In the genomic region with DNA sequence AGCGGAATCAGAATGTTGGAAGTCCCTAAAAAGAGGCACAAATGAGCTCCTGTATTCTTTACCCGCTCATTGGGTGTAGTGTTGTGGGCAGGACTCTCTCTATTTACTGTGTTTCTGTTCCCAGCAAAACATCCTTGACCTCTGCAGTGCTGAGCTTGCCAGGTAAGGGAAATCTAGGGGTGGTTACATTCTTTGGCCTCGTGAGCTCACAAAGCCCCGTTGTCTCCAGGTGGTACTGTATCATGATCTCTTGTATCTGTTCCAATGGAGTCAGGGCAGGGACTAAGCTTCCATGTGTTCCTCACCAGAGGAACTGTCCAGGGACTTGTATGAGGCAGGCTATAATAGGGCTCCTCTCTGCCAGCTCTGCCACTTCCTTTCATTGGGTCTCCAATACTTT, we compare ENCODE assay signal across 34 cellular contexts. TPM values are rescaled to one million over a fixed set of nuclear protein-coding genes. Genes with fewer than 3 reads are reported as not detected.
"Had no signal": no experiment of that assay in that cellular context is flagged by ENCODE, and none has a peak within 500 bp of the region (broad histone marks: within the 10 kb centered on the region; RNA-seq: fewer than 3 reads in every experiment).

No MANE protein-coding gene starts in this region.

- H3K9me3 ChIP-seq: adrenal gland had no signal

- H3K4me1 ChIP-seq: adrenal gland had no signal

- ATAC-seq: activated CD4-positive, alpha-beta T cell treated with anti-CD3 and anti-CD28 coated beads for 36 hours; activated CD4-positive, CD25-positive, alpha-beta regulatory T cell treated with anti-CD3 and anti-CD28 coated beads, Interleukin-2, amount 50 U/mL, for 24 hours; activated CD8-positive, alpha-beta memory T cell treated with anti-CD3 and anti-CD28 coated beads, Interleukin-2, amount 10 ng/mL, durations not matched to agents 7 days and 5 days; activated CD8-positive, alpha-beta T cell treated with anti-CD3 and anti-CD28 coated beads, Interleukin-2, amount 10 ng/mL, durations not matched to agents 7 days and 5 days; activated naive CD4-positive, alpha-beta T cell treated with anti-CD3 and anti-CD28 coated beads, Interleukin-2, amount 50 U/mL, for 72 hours had no signal

- H3K4me3 ChIP-seq: adrenal gland, cardiac muscle cell had no signal

- H3K27ac ChIP-seq: adrenal gland, cardiac muscle cell, VCaP had no signal

- DNase-seq: activated CD4-positive, alpha-beta memory T cell treated with anti-CD3 and anti-CD28 coated beads, Interleukin-2, amount 10 ng/mL, durations not matched to agents 7 days and 5 days; activated CD4-positive, alpha-beta T cell treated with anti-CD3 and anti-CD28 coated beads for 1 hour; activated CD4-positive, alpha-beta T cell treated with anti-CD3 and anti-CD28 coated beads for 36 hours; activated CD4-positive, alpha-beta T cell treated with anti-CD3 and anti-CD28 coated beads for 48 hours; activated CD4-positive, alpha-beta T cell treated with anti-CD3 and anti-CD28 coated beads, Interleukin-2, amount 10 ng/mL, durations not matched to agents 7 days and 5 days; activated CD4-positive, alpha-beta T cell treated with anti-CD3 and anti-CD28 coated beads, Interleukin-2, amount 50 U/mL, for 48 hours; activated CD4-positive, CD25-positive, alpha-beta regulatory T cell; activated CD8-positive, alpha-beta memory T cell treated with anti-CD3 and anti-CD28 coated beads for 24 hours; activated CD8-positive, alpha-beta memory T cell treated with anti-CD3 and anti-CD28 coated beads, Interleukin-2, amount 10 ng/mL, durations not matched to agents 7 days and 5 days; activated CD8-positive, alpha-beta memory T cell treated with anti-CD3 and anti-CD28 coated beads, Interleukin-2, amount 50 U/mL, for 48 hours; activated CD8-positive, alpha-beta T cell treated with anti-CD3 and anti-CD28 coated beads, Interleukin-2, amount 10 ng/mL, durations not matched to agents 7 days and 5 days; activated effector memory CD4-positive, alpha-beta T cell treated with anti-CD3 and anti-CD28 coated beads, Interleukin-2, amount 50 U/mL, for 16 hours; activated gamma-delta T cell treated with Interleukin-2 at 50 U/mL for 16 hours; activated naive CD4-positive, alpha-beta T cell; activated naive CD4-positive, alpha-beta T cell treated with anti-CD3 and anti-CD28 coated beads for 36 hours; activated naive CD4-positive, alpha-beta T cell treated with anti-CD3 and anti-CD28 coated beads, Interleukin-2, amount 50 U/mL, for 16 hours; activated naive CD8-positive, alpha-beta T cell treated with anti-CD3 and anti-CD28 coated beads for 36 hours; activated T-cell treated with anti-CD3 and anti-CD28 coated beads, Interleukin-2, amount 50 U/mL, for 24 hours; activated T-cell treated with anti-CD3 and anti-CD28 coated beads, Interleukin-2, amount 50 U/mL, for 48 hours; adrenal gland; amniotic stem cell; aorta; caudate nucleus; cerebellar nuclear complex; T-helper 2 cell; T-helper 9 cell had no signal

- H3K36me3 ChIP-seq: adrenal gland, cardiac muscle cell had no signal

RNA-seq across cellular contexts. Expression of a gene that starts 11.8 kb away (rescaled TPM):
- total RNA-seq: activated CD4-positive, alpha-beta memory T cell treated with anti-CD3 and anti-CD28 coated beads, Interleukin-2, amount 10 ng/mL, durations not matched to agents 7 days and 5 days; activated CD4-positive, alpha-beta T cell treated with anti-CD3 and anti-CD28 coated beads for 36 hours; activated CD4-positive, alpha-beta T cell treated with anti-CD3 and anti-CD28 coated beads, Interleukin-2, amount 10 ng/mL, durations not matched to agents 7 days and 5 days; activated CD8-positive, alpha-beta memory T cell treated with anti-CD3 and anti-CD28 coated beads, Interleukin-2, amount 10 ng/mL, durations not matched to agents 7 days and 5 days; activated CD8-positive, alpha-beta T cell treated with anti-CD3 and anti-CD28 coated beads, Interleukin-2, amount 10 ng/mL, durations not matched to agents 7 days and 5 days; activated naive CD4-positive, alpha-beta T cell treated with anti-CD3 and anti-CD28 coated beads for 36 hours; activated naive CD4-positive, alpha-beta T cell treated with anti-CD3 and anti-CD28 coated beads, Interleukin-2, amount 50 U/mL, for 72 hours; activated naive CD8-positive, alpha-beta T cell treated with anti-CD3 and anti-CD28 coated beads for 36 hours; activated T-helper 2 cell treated with anti-CD3 and anti-CD28 coated beads, Interferon-gamma antibody, Interleukin-2, Interleukin-4, amounts not matched to agents 10 μg/mL and 5 μg/mL and 100 μg/mL, durations not matched to agents 14 hours and 24 hours and 36 hours; adrenal gland; aorta; astrocyte; bronchial epithelial cell; cardiac muscle cell; chondrocyte had no signal

RNA-seq across cellular contexts. Expression of a gene that starts 23.6 kb away (rescaled TPM):
- total RNA-seq: activated CD4-positive, alpha-beta memory T cell treated with anti-CD3 and anti-CD28 coated beads, Interleukin-2, amount 10 ng/mL, durations not matched to agents 7 days and 5 days; activated CD4-positive, alpha-beta T cell treated with anti-CD3 and anti-CD28 coated beads for 36 hours; activated CD4-positive, alpha-beta T cell treated with anti-CD3 and anti-CD28 coated beads, Interleukin-2, amount 10 ng/mL, durations not matched to agents 7 days and 5 days; activated CD8-positive, alpha-beta memory T cell treated with anti-CD3 and anti-CD28 coated beads, Interleukin-2, amount 10 ng/mL, durations not matched to agents 7 days and 5 days; activated CD8-positive, alpha-beta T cell treated with anti-CD3 and anti-CD28 coated beads, Interleukin-2, amount 10 ng/mL, durations not matched to agents 7 days and 5 days; activated naive CD4-positive, alpha-beta T cell treated with anti-CD3 and anti-CD28 coated beads for 36 hours; activated naive CD4-positive, alpha-beta T cell treated with anti-CD3 and anti-CD28 coated beads, Interleukin-2, amount 50 U/mL, for 72 hours; activated naive CD8-positive, alpha-beta T cell treated with anti-CD3 and anti-CD28 coated beads for 36 hours; activated T-helper 2 cell treated with anti-CD3 and anti-CD28 coated beads, Interferon-gamma antibody, Interleukin-2, Interleukin-4, amounts not matched to agents 10 μg/mL and 5 μg/mL and 100 μg/mL, durations not matched to agents 14 hours and 24 hours and 36 hours; adrenal gland; aorta; astrocyte; bronchial epithelial cell; cardiac muscle cell; chondrocyte had no signal

RNA-seq across cellular contexts. Expression of a gene that starts 34.5 kb away (rescaled TPM):
- total RNA-seq: activated CD4-positive, alpha-beta memory T cell treated with anti-CD3 and anti-CD28 coated beads, Interleukin-2, amount 10 ng/mL, durations not matched to agents 7 days and 5 days; activated CD4-positive, alpha-beta T cell treated with anti-CD3 and anti-CD28 coated beads for 36 hours; activated CD4-positive, alpha-beta T cell treated with anti-CD3 and anti-CD28 coated beads, Interleukin-2, amount 10 ng/mL, durations not matched to agents 7 days and 5 days; activated CD8-positive, alpha-beta memory T cell treated with anti-CD3 and anti-CD28 coated beads, Interleukin-2, amount 10 ng/mL, durations not matched to agents 7 days and 5 days; activated CD8-positive, alpha-beta T cell treated with anti-CD3 and anti-CD28 coated beads, Interleukin-2, amount 10 ng/mL, durations not matched to agents 7 days and 5 days; activated naive CD4-positive, alpha-beta T cell treated with anti-CD3 and anti-CD28 coated beads for 36 hours; activated naive CD4-positive, alpha-beta T cell treated with anti-CD3 and anti-CD28 coated beads, Interleukin-2, amount 50 U/mL, for 72 hours; activated naive CD8-positive, alpha-beta T cell treated with anti-CD3 and anti-CD28 coated beads for 36 hours; activated T-helper 2 cell treated with anti-CD3 and anti-CD28 coated beads, Interferon-gamma antibody, Interleukin-2, Interleukin-4, amounts not matched to agents 10 μg/mL and 5 μg/mL and 100 μg/mL, durations not matched to agents 14 hours and 24 hours and 36 hours; adrenal gland; aorta; astrocyte; bronchial epithelial cell; cardiac muscle cell; chondrocyte had no signal

RNA-seq across cellular contexts. Expression of a gene that starts 44.7 kb away (rescaled TPM):
- total RNA-seq: activated CD4-positive, alpha-beta memory T cell treated with anti-CD3 and anti-CD28 coated beads, Interleukin-2, amount 10 ng/mL, durations not matched to agents 7 days and 5 days; activated CD4-positive, alpha-beta T cell treated with anti-CD3 and anti-CD28 coated beads for 36 hours; activated CD4-positive, alpha-beta T cell treated with anti-CD3 and anti-CD28 coated beads, Interleukin-2, amount 10 ng/mL, durations not matched to agents 7 days and 5 days; activated CD8-positive, alpha-beta memory T cell treated with anti-CD3 and anti-CD28 coated beads, Interleukin-2, amount 10 ng/mL, durations not matched to agents 7 days and 5 days; activated CD8-positive, alpha-beta T cell treated with anti-CD3 and anti-CD28 coated beads, Interleukin-2, amount 10 ng/mL, durations not matched to agents 7 days and 5 days; activated naive CD4-positive, alpha-beta T cell treated with anti-CD3 and anti-CD28 coated beads for 36 hours; activated naive CD4-positive, alpha-beta T cell treated with anti-CD3 and anti-CD28 coated beads, Interleukin-2, amount 50 U/mL, for 72 hours; activated naive CD8-positive, alpha-beta T cell treated with anti-CD3 and anti-CD28 coated beads for 36 hours; activated T-helper 2 cell treated with anti-CD3 and anti-CD28 coated beads, Interferon-gamma antibody, Interleukin-2, Interleukin-4, amounts not matched to agents 10 μg/mL and 5 μg/mL and 100 μg/mL, durations not matched to agents 14 hours and 24 hours and 36 hours; adrenal gland; aorta; astrocyte; bronchial epithelial cell; cardiac muscle cell; chondrocyte had no signal

RNA-seq across cellular contexts. Expression of a gene that starts 49.6 kb away (rescaled TPM):
- total RNA-seq: activated CD4-positive, alpha-beta memory T cell treated with anti-CD3 and anti-CD28 coated beads, Interleukin-2, amount 10 ng/mL, durations not matched to agents 7 days and 5 days; activated CD4-positive, alpha-beta T cell treated with anti-CD3 and anti-CD28 coated beads for 36 hours; activated CD4-positive, alpha-beta T cell treated with anti-CD3 and anti-CD28 coated beads, Interleukin-2, amount 10 ng/mL, durations not matched to agents 7 days and 5 days; activated CD8-positive, alpha-beta memory T cell treated with anti-CD3 and anti-CD28 coated beads, Interleukin-2, amount 10 ng/mL, durations not matched to agents 7 days and 5 days; activated CD8-positive, alpha-beta T cell treated with anti-CD3 and anti-CD28 coated beads, Interleukin-2, amount 10 ng/mL, durations not matched to agents 7 days and 5 days; activated naive CD4-positive, alpha-beta T cell treated with anti-CD3 and anti-CD28 coated beads for 36 hours; activated naive CD4-positive, alpha-beta T cell treated with anti-CD3 and anti-CD28 coated beads, Interleukin-2, amount 50 U/mL, for 72 hours; activated naive CD8-positive, alpha-beta T cell treated with anti-CD3 and anti-CD28 coated beads for 36 hours; activated T-helper 2 cell treated with anti-CD3 and anti-CD28 coated beads, Interferon-gamma antibody, Interleukin-2, Interleukin-4, amounts not matched to agents 10 μg/mL and 5 μg/mL and 100 μg/mL, durations not matched to agents 14 hours and 24 hours and 36 hours; adrenal gland; aorta; astrocyte; bronchial epithelial cell; cardiac muscle cell; chondrocyte had no signal
